In the genomic region with DNA sequence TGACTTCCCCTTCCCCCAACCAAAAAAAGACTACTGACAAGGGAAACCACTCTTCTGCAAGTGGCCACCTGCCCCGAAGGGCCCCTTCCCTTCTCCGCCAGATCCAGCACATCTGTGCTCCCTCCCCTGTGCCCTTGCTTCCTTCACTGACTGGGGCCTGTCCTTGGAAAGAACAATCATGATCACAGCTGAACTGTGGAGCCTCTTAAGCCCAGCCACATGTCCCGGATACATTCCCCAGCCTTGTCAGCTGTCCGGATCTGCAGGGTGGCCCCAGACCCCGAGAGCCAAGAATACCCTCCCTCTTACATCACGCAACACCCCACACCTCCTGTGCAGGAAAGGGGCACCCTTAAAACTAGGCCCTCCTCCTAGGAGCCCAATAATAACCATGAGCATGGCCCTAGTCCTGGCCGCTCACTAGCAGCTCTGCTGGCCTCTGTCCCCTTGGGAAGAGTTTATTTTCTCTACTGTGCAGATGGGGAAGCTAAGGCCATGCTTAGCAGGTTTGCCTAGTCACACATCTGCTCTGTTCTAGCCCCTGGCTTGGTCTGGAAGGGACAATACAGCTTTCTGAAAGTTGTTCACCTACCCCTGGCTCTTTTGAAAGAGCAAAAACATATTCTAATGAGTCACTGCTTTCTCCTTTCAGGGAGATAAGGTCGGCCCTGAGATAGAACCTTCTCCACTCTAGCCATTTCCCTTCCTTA, we compare ENCODE assay signal across 10 cellular contexts. TPM values are rescaled to one million over a fixed set of nuclear protein-coding genes. Genes with fewer than 3 reads are reported as not detected.
A peak's percentile ranks its signal among the peaks of the same experiment; 100 is the strongest.
DNase-seq lines count a peak whose midpoint lies in the region; ATAC-seq, FAIRE-seq and TF ChIP-seq lines count a peak whose summit lies in the region.
"Had no signal": no experiment of that assay in that cellular context is flagged by ENCODE, and none has a peak within 500 bp of the region (broad histone marks: within the 10 kb centered on the region; RNA-seq: fewer than 3 reads in every experiment).

No MANE protein-coding gene starts in this region.

- TF ChIP-seq RAD21 in HCT116 (IDR thresholded peaks at IDR 0.05; ENCODE audit: low read depth): no peak

- no peaks in the 10 kb centered on the region for H3K9me2 ChIP-seq in HCT116 (ENCODE audit: insufficient read depth)

- peaks cover 62% of the 10 kb centered on the region for H4K20me1 ChIP-seq in HCT116 (ENCODE audit: insufficient read depth)

- intact Hi-C loops in HCT116 (cut with micrococcal nuclease): no loop called here
- intact Hi-C loops in right cardiac atrium (cut with DNase I): loop anchor here in 2 of 4 donors (5.0 to 10.0 kb wide), 4 partner anchors 36 to 224 kb away; no protein-coding TSS in a partner anchor

- TF ChIP-seq CTCF in HCT116 (IDR thresholded peaks at IDR 0.05 in 2 of 3, conservative IDR thresholded peaks at IDR 0.05 in 1 of 3; ENCODE audit: borderline replicate concordance in 1 of 3, insufficient read depth in 1 of 3, low read depth in 2 of 3, low read length in 2 of 3) (no peak), WERI-Rb-1 (IDR thresholded peaks at IDR 0.05; ENCODE audit: low read depth, low read length) (no peak)

- H3K9ac ChIP-seq in HCT116 (ENCODE audit: low read length): peak overlapping the region; percentile 7; the same call in 1 of the 2 replicates

- CTCF ChIA-PET in HCT116 (lab: Charles Lee): interaction anchor here (1.1 kb wide), 1 partner anchor 228 kb away, joined by 4 read pairs; no protein-coding TSS in a partner anchor

- RAD21 ChIA-PET in HCT116 (lab: Charles Lee; ENCODE audit: low non-redundant PET in 1 of 2, low total read pairs in 2 of 2, uncharacterized antibody in 2 of 2, unreplicated experiment in 2 of 2): interaction anchor here in 1 of 2 experiments (0.7 kb wide), 1 partner anchor 58 kb away, joined by 3 read pairs; no protein-coding TSS in a partner anchor

- no peak for TF ChIP-seq POLR2A in HCT116 (IDR thresholded peaks at IDR 0.05; ENCODE audit: borderline replicate concordance, extremely low read depth, insufficient read depth, insufficient read length)

- H2AFZ ChIP-seq in HCT116 (ENCODE audit: low read depth, low read length, poor library complexity, severe bottlenecking): no peak overlapping the region

- H3K4me3 ChIP-seq in HCT116 (replicated peaks in 1 of 2; ENCODE audit: low read depth in 1 of 2, low read length in 2 of 2) (no peak overlapping the region; a peak in 1 of 4 replicates), WERI-Rb-1 (ENCODE audit: low read depth, low read length) (no peak overlapping the region), right cardiac atrium (ENCODE audit: low read length) (peak overlapping the region; percentile 49), small intestine (ENCODE audit: low read depth in 1 of 2, low read length in 2 of 2) (peak overlapping the region in 1 of 2 donors; percentile 9)
- H3K4me3 ChIP-seq: SK-N-MC had no signal

- FAIRE-seq in small intestine (lab: Jason Lieb, UNC): no peak

- peak overlapping the region; percentile 54 for H3K4me2 ChIP-seq in HCT116 (ENCODE audit: low read length)

- peaks cover 99% of the 10 kb centered on the region for H3K79me2 ChIP-seq in HCT116 (ENCODE audit: insufficient read depth, low read length)

- H3K9me3 ChIP-seq in HCT116 (ENCODE audit: control insufficient read depth in 1 of 2, insufficient read depth in 1 of 2, low read depth in 1 of 2, low read length in 2 of 2) (no peaks in the 10 kb centered on the region), WERI-Rb-1 (ENCODE audit: severe bottlenecking) (no peaks in the 10 kb centered on the region), right cardiac atrium (ENCODE audit: control insufficient read depth, low read length) (no peaks in the 10 kb centered on the region), small intestine (ENCODE audit: control insufficient read depth, low read depth) (no peaks in the 10 kb centered on the region)

- 28% methylated on average over 8 of the region's 8 CpGs for WGBS in right cardiac atrium
- WGBS in small intestine, 3 donors: 8 to 34% (median 32%) methylated on average over 8 of the region's 8 CpGs

- ATAC-seq in HCT116 (no peak), right cardiac atrium (no peak), HG03520 (IDR thresholded peaks at IDR 0.05; ENCODE audit: unreplicated experiment) (no peak), GM21529 (IDR thresholded peaks at IDR 0.05; ENCODE audit: unreplicated experiment) (no peak)

- H3K27me3 ChIP-seq in HCT116 (ENCODE audit: insufficient read depth, low read length) (no peaks in the 10 kb centered on the region), WERI-Rb-1 (ENCODE audit: insufficient read depth, low read depth, severe bottlenecking) (peaks cover 8% of the 10 kb centered on the region), right cardiac atrium (ENCODE audit: control insufficient read depth, insufficient read depth) (no peaks in the 10 kb centered on the region), small intestine (ENCODE audit: control insufficient read depth in 2 of 2, insufficient read depth in 2 of 2, low read length in 2 of 2) (peaks cover 0 to 4% of the 10 kb centered on the region in 2 donors)

- H3K36me3 ChIP-seq in HCT116 (ENCODE audit: control insufficient read depth in 1 of 2, insufficient read depth in 2 of 2, low read length in 2 of 2) (peaks cover 6 to 39% of the 10 kb centered on the region in 2 experiments), WERI-Rb-1 (no peaks in the 10 kb centered on the region), small intestine (ENCODE audit: control insufficient read depth in 2 of 2, insufficient read depth in 2 of 2, low read length in 2 of 2) (no peaks in the 10 kb centered on the region)

- no TSS peak for BruUV-seq in HCT116 (replicated peaks; lab: Mats Ljungman, UMichigan)

- H3K27ac ChIP-seq in HCT116 (ENCODE audit: low read depth, low read length) (peak overlapping the region; percentile 14; the same call in 1 of the 2 replicates), WERI-Rb-1 (peak overlapping the region; percentile 1; the same call in 1 of the 2 replicates), right cardiac atrium (ENCODE audit: low read length) (peak overlapping the region; percentile 77), small intestine (ENCODE audit: low read depth in 1 of 2, low read length in 1 of 2) (peak overlapping the region; percentile 57 to 84)
- H3K27ac ChIP-seq: SK-N-MC had no signal

- no peak for DNase-seq in HCT116 (ENCODE audit: low read depth, low spot score)
- DNase-seq in WERI-Rb-1: peak; percentile 60
- DNase-seq in right cardiac atrium: no peak
- peak; percentile 54 for DNase-seq in small intestine
- DNase-seq in NCI-H1694 (lab: John Stamatoyannopoulos, UW): no peak
- no peak for DNase-seq in activated CD8-positive, alpha-beta memory T cell treated with anti-CD3 and anti-CD28 coated beads for 24 hours
- DNase-seq: activated naive CD4-positive, alpha-beta T cell treated with anti-CD3 and anti-CD28 coated beads for 36 hours had no signal

- H3K4me1 ChIP-seq in HCT116 (ENCODE audit: control insufficient read depth in 1 of 2, insufficient read depth in 2 of 2, low read length in 2 of 2) (peaks cover 70 to 76% of the 10 kb centered on the region in 2 experiments), right cardiac atrium (ENCODE audit: control insufficient read depth, insufficient read depth, low read length) (peaks cover 22% of the 10 kb centered on the region), small intestine (ENCODE audit: control insufficient read depth in 2 of 2, insufficient read depth in 1 of 2, low read depth in 1 of 2, low read length in 1 of 2) (peaks cover 3 to 36% of the 10 kb centered on the region in 2 donors)

- POLR2A ChIA-PET in HCT116 (lab: Charles Lee): interaction anchor here (0.6 to 8.4 kb wide), 5 partner anchors 11 to 293 kb away, joined by 3 to 199 read pairs (median 3); no protein-coding TSS in a partner anchor

TF ChIP-seq in HCT116, 20 proteins besides CTCF, POLR2A, EP300 and RAD21:
- peak; percentile 20; the same call in 1 of the 2 replicates for TF ChIP-seq POLR2AphosphoS5 (IDR thresholded peaks at IDR 0.05; ENCODE audit: low read depth, low read length)
- TF ChIP-seq EGR1 (IDR thresholded peaks at IDR 0.05; ENCODE audit: low read depth): no peak
TF ChIP-seq in HCT116: peak in this region for 1.

RNA-seq across cellular contexts. Expression of a gene that starts 3.8 kb away (rescaled TPM):
- total RNA-seq in HCT116 (2021; ENCODE audit: unreplicated experiment) (112 TPM), right cardiac atrium (10 to 100 TPM in 2 of 4 donors, 1 to 10 TPM in 2; 8.3 to 18.3 (median 11.7) TPM)
- polyA plus RNA-seq in HCT116 (2012): 67.3 and 75.5 TPM in 2 replicates
- polyA plus RNA-seq in right cardiac atrium (8.1 TPM), small intestine (1 to 10 TPM; 1.4 to 7.9 (median 5.8) TPM)

Comparison
In these comparisons a context has a peak if more than half of its experiments do, and no peak if none do; other contexts are left out.
1. DNase-seq: peak in WERI-Rb-1 (single experiment) and small intestine (single experiment); none in HCT116 (single experiment), right cardiac atrium (0 of 3), NCI-H1694 (single experiment) and activated CD8-positive, alpha-beta memory T cell treated with anti-CD3 and anti-CD28 coated beads for 24 hours (single experiment).
2. H3K27ac ChIP-seq: peak in every context shown above with its lines; median percentile 77 in right cardiac atrium; 70 in small intestine; 14 in HCT116; 1 in WERI-Rb-1.